ENCODE assay signal across 8 cellular contexts in the genomic region with DNA sequence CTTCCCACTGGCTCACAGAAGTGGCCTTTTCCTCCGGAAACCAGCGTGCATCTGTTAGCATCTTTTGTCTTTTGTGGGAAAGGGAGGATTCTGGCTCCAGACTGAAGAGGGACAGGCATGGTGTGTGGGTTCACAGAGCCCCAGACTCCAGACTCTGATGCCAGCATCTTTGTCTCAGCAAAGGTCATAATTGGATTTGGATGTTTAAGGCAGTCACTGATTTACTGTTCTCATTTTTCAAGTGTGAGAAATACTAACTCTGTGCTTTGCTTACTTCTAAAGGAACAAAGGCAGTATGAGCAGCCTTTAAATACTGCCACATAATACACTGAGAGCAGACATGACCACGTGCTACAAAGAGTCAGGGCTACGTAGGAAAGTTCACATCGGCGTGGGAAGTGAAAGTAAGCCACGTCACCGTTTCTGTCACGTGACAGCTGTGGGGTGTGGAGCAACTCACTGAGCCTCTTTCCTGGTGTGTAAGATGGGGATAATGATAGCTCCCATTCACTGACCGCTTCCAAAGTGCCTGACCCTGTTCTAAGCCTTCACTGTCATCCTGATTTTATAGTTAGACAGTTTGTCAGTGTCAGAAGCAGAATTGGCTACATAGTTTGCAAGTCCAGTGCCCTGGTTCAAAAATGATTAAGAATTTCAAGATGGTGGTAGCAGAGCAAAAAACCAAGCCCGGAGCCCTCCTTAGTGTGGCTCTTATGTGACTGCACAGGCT. TPM values are rescaled to one million over a fixed set of nuclear protein-coding genes. Genes with fewer than 3 reads are reported as not detected.
DNase-seq lines count a peak whose midpoint lies in the region; ATAC-seq, FAIRE-seq and TF ChIP-seq lines count a peak whose summit lies in the region.

No MANE protein-coding gene starts in this region.

- H3K9ac ChIP-seq in astrocyte (ENCODE audit: low read length), result peak overlapping the region; percentile 73

- H3K27me3 ChIP-seq in astrocyte (ENCODE audit: insufficient read depth, low read length), result no peaks in the 10 kb centered on the region

- no peaks in the 10 kb centered on the region for H3K9me3 ChIP-seq in astrocyte (ENCODE audit: insufficient read depth, low read depth, low read length)

- H3K36me3 Mint-ChIP-seq in astrocyte (ENCODE audit: low read depth, unreplicated experiment) (no peaks in the 10 kb centered on the region), immature natural killer cell (no peaks in the 10 kb centered on the region)

- H3K27me3 Mint-ChIP-seq in astrocyte (ENCODE audit: low read depth, unreplicated experiment), result no peaks in the 10 kb centered on the region
- peaks cover 11 to 24% (median 16%) of the 10 kb centered on the region in 3 donors for H3K27me3 Mint-ChIP-seq in immature natural killer cell (ENCODE audit: low read depth in 3 of 3)

- peaks cover 21% of the 10 kb centered on the region for H3K4me1 ChIP-seq in astrocyte (ENCODE audit: insufficient read depth, low read length)

- DNase-seq in activated gamma-delta T cell treated with Interleukin-2 at 50 U/mL for 16 hours, result peak; percentile 80
- DNase-seq in activated gamma-delta T cell (lab: John Stamatoyannopoulos, UW), result no peak
- peak; percentile 45 to 95 (median 74) for DNase-seq in T-helper 2 cell
- DNase-seq in astrocyte (ENCODE audit: low read depth), result peak; percentile 87
- DNase-seq in immature natural killer cell, result peak; percentile 85 to 89 (median 88)
- DNase-seq in stimulated activated CD4-positive, alpha-beta T cell treated with anti-CD3 and anti-CD28 coated beads, Interleukin-12 subunit alpha, Interleukin-12 subunit beta, amount 100 ng/mL, for 48 hours (ENCODE audit: low read depth in 2 of 3, low spot score in 1 of 3), result peak; percentile 74 to 91 (median 82)
- DNase-seq in retina, result no peak

- H2AFZ ChIP-seq in astrocyte (ENCODE audit: low read depth, low read length), result peak overlapping the region; percentile 72

- ATAC-seq in HG03460 (IDR thresholded peaks at IDR 0.05; ENCODE audit: unreplicated experiment), result peak; percentile 51

- no peak for FAIRE-seq in astrocyte (lab: Jason Lieb, UNC)

- TF ChIP-seq CTCF in astrocyte (IDR thresholded peaks at IDR 0.05; ENCODE audit: insufficient read depth, low read depth, low read length), result no peak

- no peaks in the 10 kb centered on the region for H3K79me2 ChIP-seq in astrocyte (ENCODE audit: insufficient read depth, low read length)

- no peak overlapping the region for H3K4me3 ChIP-seq in astrocyte (ENCODE audit: insufficient read depth, low read depth, low read length)

- H3K4me2 ChIP-seq in astrocyte (ENCODE audit: low read length), result peak overlapping the region; percentile 62

- H3K4me1 Mint-ChIP-seq in astrocyte (ENCODE audit: low read depth, unreplicated experiment) (peaks cover 43% of the 10 kb centered on the region), immature natural killer cell (peaks cover 81 to 90% of the 10 kb centered on the region in 2 donors)

- H4K20me1 ChIP-seq in astrocyte (ENCODE audit: insufficient read depth, low read length), result no peaks in the 10 kb centered on the region

- H3K27ac ChIP-seq in astrocyte (ENCODE audit: low read depth, low read length), result peak overlapping the region; percentile 77

- H3K9me3 Mint-ChIP-seq in astrocyte (ENCODE audit: unreplicated experiment), result no peaks in the 10 kb centered on the region
- no peaks in the 10 kb centered on the region for H3K9me3 Mint-ChIP-seq in immature natural killer cell

- H3K27ac Mint-ChIP-seq in astrocyte (ENCODE audit: unreplicated experiment) (peak overlapping the region; percentile 89), immature natural killer cell (peak overlapping the region; percentile 95 to 98 (median 97))

- no peaks in the 10 kb centered on the region for H3K36me3 ChIP-seq in astrocyte (ENCODE audit: insufficient read depth, low read length)

- no peak overlapping the region for H3K4me3 Mint-ChIP-seq in astrocyte (ENCODE audit: unreplicated experiment)
- peak overlapping the region; percentile 74 to 86 (median 75) for H3K4me3 Mint-ChIP-seq in immature natural killer cell

RNA-seq across cellular contexts. Expression of gene TMSB4X, which starts 24.8 kb away (rescaled TPM):
- 3,722 and 4,388 TPM in 2 replicates for total RNA-seq in astrocyte
- polyA plus RNA-seq in immature natural killer cell, result over 10,000 TPM; 26,219 to 39,735 (median 28,691) TPM

RNA-seq across cellular contexts. Expression of gene TLR8, which starts 43.7 kb away (rescaled TPM):
- not detected in 2 replicates for total RNA-seq in astrocyte
- polyA plus RNA-seq in immature natural killer cell, result 1 to 10 TPM in 1 of 3 donors, under 1 TPM in 2; 0.04 to 3.6 (median 0.68) TPM

Comparison
In these comparisons a context has a peak if more than half of its experiments do, and no peak if none do; other contexts are left out.
1. DNase-seq: peak in activated gamma-delta T cell treated with Interleukin-2 at 50 U/mL for 16 hours (single experiment), T-helper 2 cell (5 of 5), astrocyte (single experiment), immature natural killer cell (3 of 3) and stimulated activated CD4-positive, alpha-beta T cell treated with anti-CD3 and anti-CD28 coated beads, Interleukin-12 subunit alpha, Interleukin-12 subunit beta, amount 100 ng/mL, for 48 hours (3 of 3); none in activated gamma-delta T cell (single experiment) and retina (single experiment).